ENCODE assay signal across 1 cellular context in genomic region chr4:40817157-40817556, GRCh38.
TF ChIP-seq lines count a peak whose summit lies in the region.
"Not testable (repeated sequence)": the region's sequence is repeated elsewhere in the genome, so short reads cannot be mapped to it uniquely, and the experiment has no call there.

No MANE protein-coding gene starts in this region.

TF ChIP-seq in HepG2, 621 proteins besides CTCF, POLR2A, EP300 and RAD21 (continued from another document and continues in another):
- TF ChIP-seq ZNF687 (CRISPR knock-in tag; IDR thresholded peaks at IDR 0.05) (peak; percentile 39), HNF4A (CRISPR knock-in tag; IDR thresholded peaks at IDR 0.05) (peak; percentile 77), SALL1 (CRISPR knock-in tag; IDR thresholded peaks at IDR 0.05) (peak; percentile 78), ZNF280D (CRISPR knock-in tag; IDR thresholded peaks at IDR 0.05) (0 out of 2 replicates have a peak, but pooled peaks have one; percentile 41), HDAC2 (CRISPR knock-in tag; IDR thresholded peaks at IDR 0.05) (0 out of 2 replicates have a peak, but pooled peaks have one; percentile 20), LCORL (CRISPR knock-in tag; IDR thresholded peaks at IDR 0.05) (peak; percentile 20; the same call in 1 of the 2 replicates), ARID5B (CRISPR knock-in tag; IDR thresholded peaks at IDR 0.05) (peak; percentile 56; the same call in 1 of the 2 replicates), ZNF362 (CRISPR knock-in tag; IDR thresholded peaks at IDR 0.05; ENCODE audit: borderline replicate concordance) (peak; percentile 91), ZBTB33 (CRISPR knock-in tag; IDR thresholded peaks at IDR 0.05) (peak; percentile 99), NR2F6 (IDR thresholded peaks at IDR 0.05) (peak; percentile 51), NR2F6 (CRISPR knock-in tag; IDR thresholded peaks at IDR 0.05) (peak; percentile 63; the same call in 1 of the 2 replicates), NCOR1 (IDR thresholded peaks at IDR 0.05; ENCODE audit: borderline replicate concordance, low read length) (peak; percentile 42; the same call in 1 of the 2 replicates), PAXIP1 (CRISPR knock-in tag; conservative IDR thresholded peaks at IDR 0.05) (peak; percentile 45), GFI1 (CRISPR knock-in tag; IDR thresholded peaks at IDR 0.05; ENCODE audit: borderline replicate concordance) (0 out of 2 replicates have a peak, but pooled peaks have one; percentile 26), HOMEZ (CRISPR knock-in tag; IDR thresholded peaks at IDR 0.05; ENCODE audit: low read depth) (peak; percentile 71; the same call in 1 of the 2 replicates), TRIM24 (CRISPR knock-in tag; IDR thresholded peaks at IDR 0.05) (peak; percentile 56; the same call in 1 of the 2 replicates), ZBTB3 (CRISPR knock-in tag; IDR thresholded peaks at IDR 0.05; ENCODE audit: borderline replicate concordance, low read depth) (peak; percentile 91; the same call in 1 of the 2 replicates), POGZ (CRISPR knock-in tag; IDR thresholded peaks at IDR 0.05) (peak; percentile 95), ZMYM3 (CRISPR knock-in tag; IDR thresholded peaks at IDR 0.05) (peak; percentile 90), CEBPG (CRISPR knock-in tag; IDR thresholded peaks at IDR 0.05) (peak; percentile 33; the same call in 1 of the 2 replicates), ZMYM4 (CRISPR knock-in tag; IDR thresholded peaks at IDR 0.05) (peak; percentile 72), TFAP4 (IDR thresholded peaks at IDR 0.05; ENCODE audit: borderline replicate concordance, low read depth) (peak; percentile 63), SKI (IDR thresholded peaks at IDR 0.05; ENCODE audit: partially characterized antibody) (peak; percentile 21), NR2F1 (CRISPR knock-in tag; IDR thresholded peaks at IDR 0.05) (peak; percentile 43 to 70; a peak in 2 of 4 replicates), ZGPAT (CRISPR knock-in tag; IDR thresholded peaks at IDR 0.05) (0 out of 2 replicates have a peak, but pooled peaks have one; percentile 19), HNF4G (IDR thresholded peaks at IDR 0.05; ENCODE audit: borderline replicate concordance, low read depth, low read length) (peak; percentile 26; the same call in 1 of the 2 replicates)
- not testable (repeated sequence) for TF ChIP-seq LCORL (IDR thresholded peaks at IDR 0.05); HNF4G (CRISPR knock-in tag; IDR thresholded peaks at IDR 0.05; ENCODE audit: borderline replicate concordance, low read depth)
